ENCODE assay signal across 8 cellular contexts in the genomic region with DNA sequence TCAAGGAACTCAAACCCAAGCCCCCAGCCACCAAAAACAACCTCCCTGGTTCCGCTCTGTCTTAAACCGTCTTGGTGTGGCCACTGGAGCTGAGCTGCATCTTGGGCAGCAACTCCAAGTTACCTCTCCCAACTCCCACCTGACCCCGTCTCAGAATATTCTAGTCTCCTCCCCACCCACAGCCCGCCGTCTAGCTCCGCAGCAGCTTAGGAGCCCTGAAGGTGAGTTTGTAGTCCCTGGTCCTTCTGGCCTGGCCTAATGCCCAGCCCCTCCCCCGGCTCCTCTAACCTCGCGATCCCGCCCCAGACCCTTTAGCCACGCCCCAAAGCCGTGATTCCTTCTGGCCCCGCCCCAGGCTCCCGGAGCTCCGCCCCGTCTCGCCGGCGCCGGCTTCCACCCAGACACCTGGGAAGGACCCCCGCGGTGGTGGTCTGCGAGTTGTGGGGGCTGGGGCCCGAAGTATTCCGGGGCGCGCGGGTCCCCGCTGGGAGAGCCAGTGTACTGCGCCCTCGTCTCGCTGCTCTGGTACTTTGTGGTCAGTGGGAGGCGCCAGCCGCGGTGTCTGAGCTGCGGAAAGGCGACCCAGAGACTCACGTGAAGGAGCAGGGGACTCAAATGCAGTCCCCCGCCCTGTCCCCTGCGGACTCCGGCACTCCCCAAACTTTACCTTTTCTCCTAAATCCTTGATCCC. TPM values are rescaled to one million over a fixed set of nuclear protein-coding genes. Genes with fewer than 3 reads are reported as not detected.
DNase-seq lines count a peak whose midpoint lies in the region; ATAC-seq and TF ChIP-seq lines count a peak whose summit lies in the region.

No MANE protein-coding gene starts in this region.

- no peak overlapping the region for H3K9ac ChIP-seq in mammary epithelial cell (ENCODE audit: insufficient read depth, low read length)

- H3K4me2 ChIP-seq in mammary epithelial cell (ENCODE audit: insufficient read depth, low read depth, low read length), result peak overlapping the region; percentile 74

- no peaks in the 10 kb centered on the region for H3K9me3 ChIP-seq in MG63
- H3K9me3 ChIP-seq in WERI-Rb-1 (ENCODE audit: severe bottlenecking), result no peaks in the 10 kb centered on the region
- no peaks in the 10 kb centered on the region for H3K9me3 ChIP-seq in mammary epithelial cell (replicated peaks; ENCODE audit: insufficient read depth, low read length)

- dilution Hi-C loops in mammary epithelial cell (cut with HindIII; ENCODE audit: low sequenced_read_pairs), result no loop called here

- ATAC-seq in left lobe of liver, result peak; percentile 63

- peak overlapping the region; percentile 33 for H2AFZ ChIP-seq in mammary epithelial cell (ENCODE audit: low read depth, low read length)

- intact Hi-C loops in mammary epithelial cell (cut with micrococcal nuclease), result no loop called here

- H3K4me3 ChIP-seq in MG63 (peak overlapping the region; percentile 40), WERI-Rb-1 (ENCODE audit: low read depth, low read length) (peak overlapping the region; percentile 26), mammary epithelial cell (replicated peaks in 1 of 3; ENCODE audit: insufficient read depth in 1 of 3, low read depth in 2 of 3, low read length in 3 of 3) (peak overlapping the region; percentile 32 to 38 (median 33))

- DNase-seq in DMS153 (lab: John Stamatoyannopoulos, UW) (peak; percentile 51), MG63 (peak; percentile 64), WERI-Rb-1 (peak; percentile 80), mammary epithelial cell (peak; percentile 29), left lobe of liver (ENCODE audit: low spot score) (peak; percentile 72), NCI-H510A (lab: John Stamatoyannopoulos, UW) (no peak), middle frontal gyrus (ENCODE audit: extremely low spot score, low spot score) (no peak)
- DNase-seq in stimulated activated CD4-positive, alpha-beta T cell treated with anti-CD3 and anti-CD28 coated beads, TNF-alpha, amount 100 ng/mL, for 48 hours (ENCODE audit: low read depth in 3 of 3), result peak; percentile 32 to 73 (median 38)

- no TSS peak for BruUV-seq in mammary epithelial cell (replicated peaks; lab: Mats Ljungman, UMichigan)

- in situ Hi-C loops in mammary epithelial cell (cut with MboI; ENCODE audit: low sequenced_read_pairs in 2 of 2), result no loop called here

- no peaks in the 10 kb centered on the region for H3K79me2 ChIP-seq in mammary epithelial cell (ENCODE audit: insufficient read depth, low read length)

- CTCF ChIA-PET in mammary epithelial cell (lab: Charles Lee; ENCODE audit: low non-redundant PET), result no interaction called here

- no peaks in the 10 kb centered on the region for H4K20me1 ChIP-seq in mammary epithelial cell (ENCODE audit: insufficient read depth, low read length)

- H3K27ac ChIP-seq in WERI-Rb-1 (no peak overlapping the region; the same call in 1 of the 2 replicates), mammary epithelial cell (ENCODE audit: insufficient read depth, low read depth, low read length) (no peak overlapping the region)

- WGBS in mammary epithelial cell (ENCODE audit: low coverage, missing lambda C conversion rate), result 21% methylated on average over 18 of the region's 41 CpGs

- peaks cover 13% of the 10 kb centered on the region for H3K4me1 ChIP-seq in mammary epithelial cell (ENCODE audit: insufficient read depth, low read length)

- TF ChIP-seq CTCF in WERI-Rb-1 (IDR thresholded peaks at IDR 0.05; ENCODE audit: low read depth, low read length) (peak; percentile 49), mammary epithelial cell (conservative IDR thresholded peaks at IDR 0.05 in 1 of 2, IDR thresholded peaks at IDR 0.05 in 1 of 2; ENCODE audit: extremely low read depth in 1 of 2, insufficient read depth in 1 of 2, low read depth in 1 of 2, low read length in 2 of 2) (no peak)

- H3K36me3 ChIP-seq in MG63, result peaks cover 16% of the 10 kb centered on the region
- peaks cover 18% of the 10 kb centered on the region for H3K36me3 ChIP-seq in WERI-Rb-1
- H3K36me3 ChIP-seq in mammary epithelial cell (ENCODE audit: insufficient read depth, low read length), result peaks cover 3% of the 10 kb centered on the region

- peaks cover 11% of the 10 kb centered on the region for H3K27me3 ChIP-seq in MG63
- no peaks in the 10 kb centered on the region for H3K27me3 ChIP-seq in WERI-Rb-1 (ENCODE audit: insufficient read depth, low read depth, severe bottlenecking)
- no peaks in the 10 kb centered on the region for H3K27me3 ChIP-seq in mammary epithelial cell (ENCODE audit: insufficient read depth, low read length)

RNA-seq across cellular contexts. Expression of a gene that starts 2.5 kb away (rescaled TPM):
- total RNA-seq in MG63 (2014; rRNA removed; shearing (Covaris generic); ENCODE audit: low replicate concordance), result not detected in 2 replicates
- total RNA-seq in mammary epithelial cell, result 1 to 10 TPM in 1 of 2 donors, not detected in 1; 1.7 TPM
- polyA plus RNA-seq in mammary epithelial cell, result not detected
- not detected for polyA minus RNA-seq in mammary epithelial cell
- not detected for total RNA-seq in left lobe of liver

RNA-seq across cellular contexts. Expression of a gene that starts 4.7 kb away (rescaled TPM):
- not detected in 2 replicates for total RNA-seq in MG63 (2014; rRNA removed; shearing (Covaris generic); ENCODE audit: low replicate concordance)
- total RNA-seq in mammary epithelial cell, result not detected
- not detected for polyA plus RNA-seq in mammary epithelial cell
- polyA minus RNA-seq in mammary epithelial cell, result not detected
- not detected for total RNA-seq in left lobe of liver

RNA-seq across cellular contexts. Expression of a gene that starts 12.3 kb away (rescaled TPM):
- total RNA-seq in MG63 (2014; rRNA removed; shearing (Covaris generic); ENCODE audit: low replicate concordance), result not detected in 2 replicates
- total RNA-seq in mammary epithelial cell (not detected), left lobe of liver (not detected)
- polyA plus RNA-seq in mammary epithelial cell, result not detected
- not detected for polyA minus RNA-seq in mammary epithelial cell

RNA-seq across cellular contexts. Expression of a gene that starts 17.3 kb away (rescaled TPM):
- total RNA-seq in MG63 (2014; rRNA removed; shearing (Covaris generic); ENCODE audit: low replicate concordance), result not detected in 2 replicates
- total RNA-seq in mammary epithelial cell, result not detected
- not detected for polyA plus RNA-seq in mammary epithelial cell
- polyA minus RNA-seq in mammary epithelial cell, result not detected
- total RNA-seq in left lobe of liver, result not detected

RNA-seq across cellular contexts. Expression of a gene that starts 24.3 kb away (rescaled TPM):
- not detected in 2 replicates for total RNA-seq in MG63 (2014; rRNA removed; shearing (Covaris generic); ENCODE audit: low replicate concordance)
- total RNA-seq in mammary epithelial cell, result 1 to 10 TPM in 1 of 2 donors, not detected in 1; 1.1 TPM
- not detected for polyA plus RNA-seq in mammary epithelial cell
- polyA minus RNA-seq in mammary epithelial cell, result not detected
- not detected for total RNA-seq in left lobe of liver

Comparison
In these comparisons a context has a peak if more than half of its experiments do, and no peak if none do; other contexts are left out.
1. DNase-seq: peak in DMS153 (single experiment), MG63 (single experiment), WERI-Rb-1 (single experiment), mammary epithelial cell (single experiment), left lobe of liver (single experiment) and stimulated activated CD4-positive, alpha-beta T cell treated with anti-CD3 and anti-CD28 coated beads, TNF-alpha, amount 100 ng/mL, for 48 hours (3 of 3); none in NCI-H510A (single experiment) and middle frontal gyrus (single experiment).
2. Peak in every context shown above with its lines, with median percentiles within 50 percentile points of each other: H3K4me3 ChIP-seq.